Comparison of ENCODE assay signal across 9 cellular contexts in the genomic region with DNA sequence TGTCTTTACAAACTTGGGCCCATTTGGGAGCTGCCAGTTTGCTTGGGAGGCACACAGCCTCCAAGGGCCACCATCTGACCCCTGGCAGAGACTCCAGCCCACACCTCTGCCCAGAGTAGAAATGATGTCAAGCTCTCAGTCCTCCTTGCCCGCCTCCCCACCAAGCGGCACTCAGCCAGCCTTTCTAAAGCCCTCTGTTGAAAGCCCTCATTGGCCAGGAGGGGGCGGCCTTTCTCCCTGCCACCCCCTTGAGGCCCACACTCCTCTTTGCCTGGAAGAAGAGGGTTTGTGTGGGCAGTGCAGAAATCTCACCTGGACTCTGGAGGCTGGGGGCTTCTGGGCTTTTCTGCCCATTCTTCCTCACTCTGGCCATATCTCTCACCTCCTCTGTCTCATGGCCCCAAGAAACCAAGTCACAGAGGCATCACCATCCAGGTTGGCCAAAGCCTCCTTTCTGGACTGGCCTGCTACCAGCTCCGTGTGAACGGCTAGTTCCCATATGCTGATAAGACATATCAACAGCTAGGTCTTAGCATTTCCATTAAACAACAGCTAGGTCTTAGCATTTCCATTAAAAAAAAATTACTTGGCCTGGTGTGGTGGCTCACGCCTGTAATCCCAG. TPM values are rescaled to one million over a fixed set of nuclear protein-coding genes. Genes with fewer than 3 reads are reported as not detected.
DNase-seq lines count a peak whose midpoint lies in the region; ATAC-seq and TF ChIP-seq lines count a peak whose summit lies in the region.
"Had no signal": no experiment of that assay in that cellular context is flagged by ENCODE, and none has a peak within 500 bp of the region (broad histone marks: within the 10 kb centered on the region; RNA-seq: fewer than 3 reads in every experiment).

No MANE protein-coding gene starts in this region.

- H3K4me1 ChIP-seq in DOHH2 (ENCODE audit: control insufficient read depth, low read length) (no peaks in the 10 kb centered on the region), hepatocyte (ENCODE audit: insufficient read depth) (peaks cover 5% of the 10 kb centered on the region)

- H3K79me2 ChIP-seq in DOHH2 (ENCODE audit: control insufficient read depth, low read length) (no peaks in the 10 kb centered on the region), hepatocyte (peaks cover 3% of the 10 kb centered on the region)

- no peaks in the 10 kb centered on the region for H3K9me2 ChIP-seq in DOHH2 (replicated peaks; ENCODE audit: control insufficient read depth, low read length)
- no peaks in the 10 kb centered on the region for H3K9me2 ChIP-seq in hepatocyte (replicated peaks; ENCODE audit: insufficient read depth)

- H3K4me2 ChIP-seq in DOHH2 (ENCODE audit: low read length) (no peak overlapping the region), hepatocyte (no peak overlapping the region)

- H3K9me3 Mint-ChIP-seq in activated T-cell treated with anti-CD3 and anti-CD28 coated beads, Interleukin-2, amount 50 U/mL, for 4 hours = no peaks in the 10 kb centered on the region
- H3K9me3 Mint-ChIP-seq: stimulated activated naive CD8-positive, alpha-beta T cell treated with anti-CD3 and anti-CD28 coated beads, Interleukin-15, Interleukin-2, amounts not matched to agents 100 ng/mL and 50 ng/mL, for 24 hours had no signal

- TF ChIP-seq CTCF in DOHH2 (IDR thresholded peaks at IDR 0.05; ENCODE audit: low read depth, low read length, poor library complexity, severe bottlenecking) (peak; percentile 79), hepatocyte (IDR thresholded peaks at IDR 0.05; ENCODE audit: poor library complexity) (peak; percentile 29)

- no peaks in the 10 kb centered on the region for H3K4me1 Mint-ChIP-seq in activated T-cell treated with anti-CD3 and anti-CD28 coated beads, Interleukin-2, amount 50 U/mL, for 4 hours (ENCODE audit: low read depth)

- no peaks in the 10 kb centered on the region for H3F3A ChIP-seq in DOHH2 (ENCODE audit: control insufficient read depth, insufficient read depth)

- H3K9me3 ChIP-seq in DOHH2 (ENCODE audit: control insufficient read depth, insufficient read depth, low read length) (no peaks in the 10 kb centered on the region), hepatocyte (ENCODE audit: low read depth) (no peaks in the 10 kb centered on the region)

- H3K27ac ChIP-seq in DOHH2 (ENCODE audit: low read depth, low read length) = no peak overlapping the region
- H3K27ac ChIP-seq in hepatocyte = no peak overlapping the region

- H3K36me3 ChIP-seq in DOHH2 (ENCODE audit: control insufficient read depth, low read length) = no peaks in the 10 kb centered on the region
- H3K36me3 ChIP-seq in hepatocyte (replicated peaks; ENCODE audit: insufficient read depth, low read depth) = no peaks in the 10 kb centered on the region

- WGBS in hepatocyte (ENCODE audit: low lambda C conversion rate, missing lambda C conversion rate) = 79% methylated on average over 6 of the region's 6 CpGs

- H3K4me3 ChIP-seq in DOHH2 (ENCODE audit: low read length) (no peak overlapping the region), hepatocyte (no peak overlapping the region)

- peak; percentile 43 to 80 for ATAC-seq in activated T-cell treated with anti-CD3 and anti-CD28 coated beads, Interleukin-2, amount 50 U/mL, for 4 hours
- no peak for ATAC-seq in GM18511 (IDR thresholded peaks at IDR 0.05; ENCODE audit: unreplicated experiment)

- DNase-seq in HuH-7.5 (ENCODE audit: low spot score) = peak; percentile 60
- DNase-seq in activated T-cell treated with anti-CD3 and anti-CD28 coated beads, Interleukin-2, amount 50 U/mL, for 4 hours = peak; percentile 14
- no peak for DNase-seq in hepatocyte (ENCODE audit: low spot score)
- DNase-seq in stimulated activated CD8-positive, alpha-beta memory T cell treated with anti-CD3 and anti-CD28 coated beads, Interleukin-12 subunit alpha, Interleukin-12 subunit beta, amount 100 ng/mL, for 1 hour (ENCODE audit: low read depth) = peak; percentile 4
- DNase-seq in foreskin melanocyte = no peak
- no peak for DNase-seq in NCI-H1092 (lab: John Stamatoyannopoulos, UW)

- H3K27me3 ChIP-seq in DOHH2 (ENCODE audit: control insufficient read depth, low read length) (0 out of 2 replicates have a peak, but pooled peaks cover 2% of the 10 kb centered on the region), hepatocyte (no peaks in the 10 kb centered on the region)

- no peaks in the 10 kb centered on the region for H3K27me3 Mint-ChIP-seq in activated T-cell treated with anti-CD3 and anti-CD28 coated beads, Interleukin-2, amount 50 U/mL, for 4 hours (ENCODE audit: low read depth)
- H3K27me3 Mint-ChIP-seq: stimulated activated naive CD8-positive, alpha-beta T cell treated with anti-CD3 and anti-CD28 coated beads, Interleukin-15, Interleukin-2, amounts not matched to agents 100 ng/mL and 50 ng/mL, for 24 hours had no signal

- H3K36me3 Mint-ChIP-seq in activated T-cell treated with anti-CD3 and anti-CD28 coated beads, Interleukin-2, amount 50 U/mL, for 4 hours (ENCODE audit: insufficient read depth) = no peaks in the 10 kb centered on the region

- H2AFZ ChIP-seq in hepatocyte = no peak overlapping the region

- H3K4me3 Mint-ChIP-seq in activated T-cell treated with anti-CD3 and anti-CD28 coated beads, Interleukin-2, amount 50 U/mL, for 4 hours = no peak overlapping the region
- H3K4me3 Mint-ChIP-seq: stimulated activated naive CD8-positive, alpha-beta T cell treated with anti-CD3 and anti-CD28 coated beads, Interleukin-15, Interleukin-2, amounts not matched to agents 100 ng/mL and 50 ng/mL, for 24 hours had no signal

- H4K20me1 ChIP-seq in DOHH2 (ENCODE audit: control insufficient read depth, insufficient read depth, low read depth, low read length) (0 out of 2 replicates have a peak, but pooled peaks cover 3% of the 10 kb centered on the region), hepatocyte (ENCODE audit: insufficient read depth, poor library complexity, severe bottlenecking) (no peaks in the 10 kb centered on the region)

RNA-seq across cellular contexts. Expression of gene UBTD1, which starts 36.1 kb away (rescaled TPM):
- 1 to 10 TPM; 2.0 to 3.0 (median 2.8) TPM for total RNA-seq in activated T-cell treated with anti-CD3 and anti-CD28 coated beads, Interleukin-2, amount 50 U/mL, for 4 hours
- total RNA-seq in hepatocyte = 12.8 and 20.6 TPM in 2 replicates
- polyA plus RNA-seq in hepatocyte = 37.0 and 37.1 TPM in 2 replicates

RNA-seq across cellular contexts. Expression of gene MMS19, which starts 36.6 kb away (rescaled TPM):
- 10 to 100 TPM; 77.3 to 87.5 (median 83.4) TPM for total RNA-seq in activated T-cell treated with anti-CD3 and anti-CD28 coated beads, Interleukin-2, amount 50 U/mL, for 4 hours
- 68.6 and 73.6 TPM in 2 replicates for total RNA-seq in hepatocyte
- polyA plus RNA-seq in hepatocyte = 58.4 and 59.8 TPM in 2 replicates

RNA-seq across cellular contexts. Expression of gene ANKRD2, which starts 37.7 kb away (rescaled TPM):
- total RNA-seq in activated T-cell treated with anti-CD3 and anti-CD28 coated beads, Interleukin-2, amount 50 U/mL, for 4 hours = not detected
- not detected in 2 replicates for total RNA-seq in hepatocyte
- polyA plus RNA-seq in hepatocyte = 0.15 TPM in 1 of 2 replicates, not detected in the other

RNA-seq across cellular contexts. Expression of gene HOGA1, which starts 49.3 kb away (rescaled TPM):
- not detected for total RNA-seq in activated T-cell treated with anti-CD3 and anti-CD28 coated beads, Interleukin-2, amount 50 U/mL, for 4 hours
- total RNA-seq in hepatocyte = 4.5 and 5.8 TPM in 2 replicates
- polyA plus RNA-seq in hepatocyte = 6.9 TPM in 2 replicates

RNA-seq across cellular contexts. Expression of gene C10orf62, which starts 54.7 kb away (rescaled TPM):
- not detected for total RNA-seq in activated T-cell treated with anti-CD3 and anti-CD28 coated beads, Interleukin-2, amount 50 U/mL, for 4 hours
- 0.23 TPM in 1 of 2 replicates, not detected in the other for total RNA-seq in hepatocyte
- not detected in 2 replicates for polyA plus RNA-seq in hepatocyte

Comparison
In these comparisons a context has a peak if more than half of its experiments do, and no peak if none do; other contexts are left out.
1. DNase-seq: peak in HuH-7.5 (single experiment), activated T-cell treated with anti-CD3 and anti-CD28 coated beads, Interleukin-2, amount 50 U/mL, for 4 hours (single experiment) and stimulated activated CD8-positive, alpha-beta memory T cell treated with anti-CD3 and anti-CD28 coated beads, Interleukin-12 subunit alpha, Interleukin-12 subunit beta, amount 100 ng/mL, for 1 hour (single experiment); none in hepatocyte (single experiment), foreskin melanocyte (single experiment) and NCI-H1092 (single experiment).